Comparison of ENCODE assay signal across 16 cellular contexts in genomic region chr22:40310771-40311120, GRCh38. TPM values are rescaled to one million over a fixed set of nuclear protein-coding genes. Genes with fewer than 3 reads are reported as not detected.
DNase-seq lines count a peak whose midpoint lies in the region; ATAC-seq and TF ChIP-seq lines count a peak whose summit lies in the region.
"Had no signal": no experiment of that assay in that cellular context is flagged by ENCODE, and none has a peak within 500 bp of the region (broad histone marks: within the 10 kb centered on the region; RNA-seq: fewer than 3 reads in every experiment).

No MANE protein-coding gene starts in this region.

- H3K9me3 Mint-ChIP-seq in CD4-positive, alpha-beta memory T cell, result peaks cover 0 to 6% (median 0%) of the 10 kb centered on the region in 8 donors
- H3K9me3 Mint-ChIP-seq in activated CD4-positive, alpha-beta T cell treated with anti-CD3 and anti-CD28 coated beads, Interleukin-2, amount 10 ng/mL, durations not matched to agents 7 days and 5 days, result no peaks in the 10 kb centered on the region
- H3K9me3 Mint-ChIP-seq: central memory CD8-positive, alpha-beta T cell had no signal

- H3K27ac ChIP-seq in CD4-positive, alpha-beta memory T cell (ENCODE audit: low read depth, low read length), result no peak overlapping the region
- H3K27ac ChIP-seq in VCaP (peak overlapping the region; percentile 60), hepatocyte (peak overlapping the region; percentile 73), smooth muscle cell (ENCODE audit: low read depth) (peak overlapping the region; percentile 29)
- H3K27ac ChIP-seq: ovary, RWPE1 had no signal

- H3K4me2 ChIP-seq in hepatocyte (peak overlapping the region; percentile 55), smooth muscle cell (no peak overlapping the region)

- intact Hi-C loops in CD4-positive, alpha-beta memory T cell (cut with micrococcal nuclease), result loop anchor here (5.0 kb wide), 1 partner anchor 37 kb away; the partner anchor contains the start of gene ADSL

- H3K4me3 ChIP-seq in CD4-positive, alpha-beta memory T cell (ENCODE audit: low read length in 2 of 2), result no peak overlapping the region
- H3K4me3 ChIP-seq in hepatocyte (no peak overlapping the region), smooth muscle cell (no peak overlapping the region)
- H3K4me3 ChIP-seq: HAP-1, ovary had no signal

- CTCF ChIA-PET in CD4-positive, alpha-beta memory T cell (lab: Charles Lee; ENCODE audit: partially characterized antibody), result interaction anchor here (2.7 kb wide), 1 partner anchor 37 kb away, joined by 13 read pairs; no protein-coding TSS in a partner anchor
- CTCF ChIA-PET in activated CD4-positive, alpha-beta T cell treated with anti-CD3 and anti-CD28 coated beads, Interleukin-2, amount 10 ng/mL, durations not matched to agents 7 days and 5 days (lab: Charles Lee), result interaction anchor here (0.6 to 1.2 kb wide), 2 partner anchors 37 to 40 kb away, joined by 3 read pairs; no protein-coding TSS in a partner anchor

- no peak overlapping the region for H3K4me3 Mint-ChIP-seq in CD4-positive, alpha-beta memory T cell
- no peak overlapping the region for H3K4me3 Mint-ChIP-seq in activated CD4-positive, alpha-beta T cell treated with anti-CD3 and anti-CD28 coated beads, Interleukin-2, amount 10 ng/mL, durations not matched to agents 7 days and 5 days
- H3K4me3 Mint-ChIP-seq: central memory CD8-positive, alpha-beta T cell had no signal

- H3K27me3 Mint-ChIP-seq in CD4-positive, alpha-beta memory T cell, result no peaks in the 10 kb centered on the region
- H3K27me3 Mint-ChIP-seq in activated CD4-positive, alpha-beta T cell treated with anti-CD3 and anti-CD28 coated beads, Interleukin-2, amount 10 ng/mL, durations not matched to agents 7 days and 5 days, result no peaks in the 10 kb centered on the region
- H3K27me3 Mint-ChIP-seq: central memory CD8-positive, alpha-beta T cell had no signal

- peaks cover 5% of the 10 kb centered on the region for H3F3A ChIP-seq in smooth muscle cell (ENCODE audit: low read depth)

- WGBS in hepatocyte (ENCODE audit: low lambda C conversion rate, missing lambda C conversion rate), result 85% methylated on average over 5 of the region's 5 CpGs
- WGBS in smooth muscle cell (ENCODE audit: low lambda C conversion rate), result 97% methylated on average over 5 of the region's 5 CpGs

- ATAC-seq in HG02870 (IDR thresholded peaks at IDR 0.05; ENCODE audit: unreplicated experiment) (no peak), HG02852 (IDR thresholded peaks at IDR 0.05; ENCODE audit: unreplicated experiment) (no peak)

- no peak overlapping the region for H3K9ac ChIP-seq in smooth muscle cell (ENCODE audit: low read depth)

- H4K20me1 ChIP-seq in hepatocyte (ENCODE audit: insufficient read depth, poor library complexity, severe bottlenecking) (no peaks in the 10 kb centered on the region), smooth muscle cell (ENCODE audit: low read depth) (peaks cover 16% of the 10 kb centered on the region)

- H3K79me2 ChIP-seq in hepatocyte (peaks cover 5% of the 10 kb centered on the region), smooth muscle cell (ENCODE audit: low read depth) (no peaks in the 10 kb centered on the region)

- H3K27ac Mint-ChIP-seq in CD4-positive, alpha-beta memory T cell, result peak overlapping the region in 5 of 7 donors; percentile 16 to 82 (median 66)
- H3K27ac Mint-ChIP-seq in activated CD4-positive, alpha-beta T cell treated with anti-CD3 and anti-CD28 coated beads, Interleukin-2, amount 10 ng/mL, durations not matched to agents 7 days and 5 days, result no peak overlapping the region

- no peak overlapping the region for H2AFZ ChIP-seq in hepatocyte
- H2AFZ ChIP-seq in smooth muscle cell (ENCODE audit: low read depth), result no peak overlapping the region

- peaks cover 14% of the 10 kb centered on the region for H3K4me1 ChIP-seq in CD4-positive, alpha-beta memory T cell (ENCODE audit: insufficient read depth, low read length)
- H3K4me1 ChIP-seq in hepatocyte (ENCODE audit: insufficient read depth), result peaks cover 8% of the 10 kb centered on the region
- no peaks in the 10 kb centered on the region for H3K4me1 ChIP-seq in smooth muscle cell (ENCODE audit: low read depth)
- H3K4me1 ChIP-seq: HAP-1 had no signal

- H3K4me1 Mint-ChIP-seq in CD4-positive, alpha-beta memory T cell, result peaks cover 29 to 44% (median 36%) of the 10 kb centered on the region in 4 donors
- peaks cover 32% of the 10 kb centered on the region for H3K4me1 Mint-ChIP-seq in activated CD4-positive, alpha-beta T cell treated with anti-CD3 and anti-CD28 coated beads, Interleukin-2, amount 10 ng/mL, durations not matched to agents 7 days and 5 days

- H3K36me3 Mint-ChIP-seq in CD4-positive, alpha-beta memory T cell, result peaks cover 71 to 83% of the 10 kb centered on the region in 2 donors
- peaks cover 78% of the 10 kb centered on the region for H3K36me3 Mint-ChIP-seq in activated CD4-positive, alpha-beta T cell treated with anti-CD3 and anti-CD28 coated beads, Interleukin-2, amount 10 ng/mL, durations not matched to agents 7 days and 5 days (ENCODE audit: low read depth)

- DNase-seq in CD4-positive, alpha-beta memory T cell, result no peak
- DNase-seq in hepatocyte (ENCODE audit: low spot score), result no peak
- DNase-seq in smooth muscle cell (lab: John Stamatoyannopoulos, UW; ENCODE audit: unreplicated experiment), result no peak
- no peak for DNase-seq in activated CD4-positive, alpha-beta T cell treated with anti-CD3 and anti-CD28 coated beads, Interleukin-2, amount 10 ng/mL, durations not matched to agents 7 days and 5 days
- no peak for DNase-seq in activated naive CD4-positive, alpha-beta T cell treated with anti-CD3 and anti-CD28 coated beads, Interleukin-2, amount 50 U/mL, for 16 hours
- DNase-seq: BE2C; DMS 273 treated with DMSO at 0.1 percent for 48 hours; ovary; stimulated activated naive CD4-positive, alpha-beta T cell treated with Interleukin-2 at 50 U/mL for 16 hours; T-helper 2 cell had no signal

- H3K9me2 ChIP-seq in hepatocyte (replicated peaks; ENCODE audit: insufficient read depth), result no peaks in the 10 kb centered on the region

- H3K9me3 ChIP-seq in CD4-positive, alpha-beta memory T cell (ENCODE audit: control insufficient read depth in 1 of 2, low read length in 2 of 2), result no peaks in the 10 kb centered on the region
- H3K9me3 ChIP-seq in hepatocyte (ENCODE audit: low read depth) (no peaks in the 10 kb centered on the region), smooth muscle cell (replicated peaks; ENCODE audit: low read depth) (no peaks in the 10 kb centered on the region)
- H3K9me3 ChIP-seq: BE2C, HAP-1, ovary had no signal

- POLR2A ChIA-PET in CD4-positive, alpha-beta memory T cell (lab: Charles Lee; ENCODE audit: partially characterized antibody), result no interaction called here
- POLR2A ChIA-PET in activated CD4-positive, alpha-beta T cell treated with anti-CD3 and anti-CD28 coated beads, Interleukin-2, amount 10 ng/mL, durations not matched to agents 7 days and 5 days (lab: Charles Lee), result no interaction called here

- peaks cover 80% of the 10 kb centered on the region for H3K36me3 ChIP-seq in CD4-positive, alpha-beta memory T cell (ENCODE audit: insufficient read depth, low read length)
- H3K36me3 ChIP-seq in hepatocyte (replicated peaks; ENCODE audit: insufficient read depth, low read depth), result no peaks in the 10 kb centered on the region
- H3K36me3 ChIP-seq in smooth muscle cell (ENCODE audit: low read depth), result peaks cover 23% of the 10 kb centered on the region
- H3K36me3 ChIP-seq: ovary had no signal

- no peak for TF ChIP-seq CTCF in VCaP (conservative IDR thresholded peaks at IDR 0.05)
- no peak for TF ChIP-seq CTCF in hepatocyte (IDR thresholded peaks at IDR 0.05; ENCODE audit: poor library complexity)
- no peak for TF ChIP-seq CTCF in smooth muscle cell (IDR thresholded peaks at IDR 0.05; ENCODE audit: borderline replicate concordance, insufficient read depth, poor library complexity, severe bottlenecking)

- H3K27me3 ChIP-seq in CD4-positive, alpha-beta memory T cell (ENCODE audit: insufficient read depth, low read length), result no peaks in the 10 kb centered on the region
- H3K27me3 ChIP-seq in hepatocyte (no peaks in the 10 kb centered on the region), smooth muscle cell (ENCODE audit: low read depth) (no peaks in the 10 kb centered on the region)
- H3K27me3 ChIP-seq: BE2C, ovary had no signal

RNA-seq across cellular contexts. Expression of gene ADSL, which starts 35.6 kb away (rescaled TPM):
- total RNA-seq in CD4-positive, alpha-beta memory T cell, result 10 to 100 TPM; 63.3 to 81.1 TPM
- 100 to 1,000 TPM; 138 to 199 TPM for polyA plus RNA-seq in CD4-positive, alpha-beta memory T cell
- total RNA-seq in hepatocyte (81.8 and 89.6 TPM in 2 replicates), smooth muscle cell (65.1 and 77.1 TPM in 2 replicates)
- polyA plus RNA-seq in hepatocyte (54.8 and 66.1 TPM in 2 replicates), smooth muscle cell (45.9 and 50.1 TPM in 2 replicates)
- 100 to 1,000 TPM; 124 to 130 TPM for total RNA-seq in activated CD4-positive, alpha-beta T cell treated with anti-CD3 and anti-CD28 coated beads, Interleukin-2, amount 10 ng/mL, durations not matched to agents 7 days and 5 days

RNA-seq across cellular contexts. Expression of gene SGSM3, which starts 59.6 kb away (rescaled TPM):
- total RNA-seq in CD4-positive, alpha-beta memory T cell, result 10 to 100 TPM; 87.5 to 90.0 TPM
- 10 to 100 TPM; 30.5 to 58.2 TPM for polyA plus RNA-seq in CD4-positive, alpha-beta memory T cell
- 59.4 and 60.4 TPM in 2 replicates for total RNA-seq in hepatocyte
- polyA plus RNA-seq in hepatocyte, result 111 and 126 TPM in 2 replicates
- 56.9 and 72.6 TPM in 2 replicates for total RNA-seq in smooth muscle cell
- polyA plus RNA-seq in smooth muscle cell, result 98.0 and 117 TPM in 2 replicates
- 10 to 100 TPM; 79.6 to 92.4 TPM for total RNA-seq in activated CD4-positive, alpha-beta T cell treated with anti-CD3 and anti-CD28 coated beads, Interleukin-2, amount 10 ng/mL, durations not matched to agents 7 days and 5 days
